ENCODE assay signal across 8 cellular contexts in the genomic region with DNA sequence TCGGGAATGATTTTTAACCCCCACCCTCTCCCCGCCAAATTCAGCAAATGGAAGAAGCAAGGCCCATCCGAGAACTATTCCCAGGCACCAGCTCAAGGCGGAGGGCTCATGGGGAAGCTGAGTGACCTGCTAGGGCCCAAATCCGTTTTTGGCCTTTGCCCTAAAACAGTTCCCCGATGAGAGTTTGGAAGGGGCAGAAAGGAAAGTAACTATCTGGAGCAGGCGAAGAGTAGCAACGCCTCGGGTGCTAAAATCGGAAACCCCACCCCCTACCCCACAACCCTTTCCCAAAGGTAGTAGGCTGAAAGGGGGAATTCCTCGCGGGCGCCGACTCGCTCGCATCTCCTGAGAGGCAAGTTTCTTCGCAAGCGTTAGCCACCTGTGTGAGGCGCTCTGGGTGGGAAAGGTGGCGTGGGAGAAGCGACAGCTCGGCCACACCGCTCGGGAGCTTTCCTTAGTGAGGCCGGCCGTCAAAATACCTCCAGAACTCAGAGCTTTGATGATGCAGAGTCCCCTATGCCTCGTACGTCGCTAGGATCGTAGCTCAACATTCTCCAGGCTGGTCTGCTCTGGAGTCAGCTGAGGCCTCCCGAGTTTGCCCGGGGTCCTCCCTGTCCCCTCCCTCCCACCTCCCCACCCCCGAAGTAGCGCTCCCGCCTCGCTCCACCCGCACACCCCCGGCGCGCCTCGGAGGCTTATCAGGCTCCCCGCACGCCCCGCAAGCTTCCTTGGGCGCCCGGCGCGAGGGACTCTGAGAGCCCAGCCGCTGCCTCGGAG. TPM values are rescaled to one million over a fixed set of nuclear protein-coding genes. Genes with fewer than 3 reads are reported as not detected.
DNase-seq lines count a peak whose midpoint lies in the region; TF ChIP-seq lines count a peak whose summit lies in the region.

No MANE protein-coding gene starts in this region.

- H3K9me3 ChIP-seq in Peyer's patch (no peaks in the 10 kb centered on the region), esophagus squamous epithelium (no peaks in the 10 kb centered on the region), mucosa of rectum (ENCODE audit: control insufficient read depth in 2 of 2, low read length in 2 of 2) (no peaks in the 10 kb centered on the region), vagina (no peaks in the 10 kb centered on the region)

- H3K4me1 ChIP-seq in Peyer's patch = peaks cover 0 to 8% (median 0%) of the 10 kb centered on the region in 4 donors
- H3K4me1 ChIP-seq in esophagus squamous epithelium = peaks cover 4 to 28% (median 4%) of the 10 kb centered on the region in 3 donors
- H3K4me1 ChIP-seq in mucosa of rectum (ENCODE audit: control insufficient read depth in 2 of 2, insufficient read depth in 2 of 2, low read length in 2 of 2) = peaks cover 0 to 8% of the 10 kb centered on the region in 2 donors
- H3K4me1 ChIP-seq in vagina = peaks cover 7% of the 10 kb centered on the region

- in situ Hi-C loops in GM13976 (cut with MboI; ENCODE audit: low sequenced_read_pairs, unreplicated experiment) = no loop called here

- H3K27me3 ChIP-seq in Peyer's patch (no peaks in the 10 kb centered on the region), esophagus squamous epithelium (peaks cover 0 to 46% (median 1%) of the 10 kb centered on the region in 4 donors), mucosa of rectum (ENCODE audit: control insufficient read depth in 2 of 2, insufficient read depth in 2 of 2, low read length in 2 of 2) (peaks cover 8 to 10% of the 10 kb centered on the region in 2 donors), vagina (no peaks in the 10 kb centered on the region)

- TF ChIP-seq POLR2A in Peyer's patch (IDR thresholded peaks at IDR 0.05) = no peak
- TF ChIP-seq POLR2A in esophagus squamous epithelium (IDR thresholded peaks at IDR 0.05) = no peak
- no peak for TF ChIP-seq POLR2A in vagina (IDR thresholded peaks at IDR 0.05)

- peak; percentile 42 for DNase-seq in GM13976 (ENCODE audit: low spot score)
- peak in 2 of 3 donors; percentile 52 to 53 for DNase-seq in Peyer's patch
- DNase-seq in esophagus squamous epithelium (lab: John Stamatoyannopoulos, UW) = no peak
- DNase-seq in vagina (ENCODE audit: extremely low spot score in 2 of 2) = no peak
- no peak for DNase-seq in activated CD4-positive, CD25-positive, alpha-beta regulatory T cell treated with anti-CD3 and anti-CD28 coated beads, Interleukin-2, amount 50 U/mL, for 72 hours
- no peak for DNase-seq in GM20000 (ENCODE audit: low spot score)
- no peak for DNase-seq in posterior vena cava (ENCODE audit: low spot score)

- H3K36me3 ChIP-seq in Peyer's patch = no peaks in the 10 kb centered on the region
- H3K36me3 ChIP-seq in esophagus squamous epithelium = no peaks in the 10 kb centered on the region
- H3K36me3 ChIP-seq in mucosa of rectum (ENCODE audit: control insufficient read depth in 2 of 2, insufficient read depth in 2 of 2, low read length in 2 of 2) = no peaks in the 10 kb centered on the region
- H3K36me3 ChIP-seq in vagina = no peaks in the 10 kb centered on the region

- H3K27ac ChIP-seq in Peyer's patch = peak overlapping the region; percentile 60 to 90 (median 74)
- peak overlapping the region; percentile 74 to 89 (median 88) for H3K27ac ChIP-seq in esophagus squamous epithelium
- peak overlapping the region; percentile 69 to 77 for H3K27ac ChIP-seq in mucosa of rectum (ENCODE audit: low read depth in 2 of 2, low read length in 2 of 2)
- H3K27ac ChIP-seq in vagina = peak overlapping the region; percentile 91

- 5 to 21% methylated on average over 10 to 23 of the region's 50 CpGs for WGBS in esophagus squamous epithelium, 2 donors

- intact Hi-C loops in esophagus squamous epithelium (cut with DNase I) (no loop called here), vagina (cut with DNase I) (no loop called here), posterior vena cava (cut with DNase I) (loop anchor here in 1 of 2 donors (10.0 kb wide), 1 partner anchor 351 kb away; no protein-coding TSS in a partner anchor)

- H3K9ac ChIP-seq in mucosa of rectum (ENCODE audit: low read depth in 1 of 2, low read length in 2 of 2) = peak overlapping the region; percentile 62 to 64

- H3K4me3 ChIP-seq in Peyer's patch = peak overlapping the region; percentile 32 to 71 (median 51)
- H3K4me3 ChIP-seq in esophagus squamous epithelium = peak overlapping the region; percentile 38 to 74 (median 60)
- H3K4me3 ChIP-seq in mucosa of rectum (ENCODE audit: low read length in 2 of 2) = peak overlapping the region; percentile 70 to 76
- H3K4me3 ChIP-seq in vagina = peak overlapping the region; percentile 60 to 76

- TF ChIP-seq CTCF in GM13976 (IDR thresholded peaks at IDR 0.05; ENCODE audit: borderline replicate concordance, control extremely low read depth, extremely low read depth, insufficient read depth, missing control alignments) (no peak), Peyer's patch (IDR thresholded peaks at IDR 0.05) (no peak), esophagus squamous epithelium (IDR thresholded peaks at IDR 0.05) (no peak), vagina (IDR thresholded peaks at IDR 0.05) (no peak), GM20000 (IDR thresholded peaks at IDR 0.05; ENCODE audit: extremely low read depth, missing control alignments) (no peak)

RNA-seq across cellular contexts. Expression of a gene that starts 0.6 kb away (rescaled TPM):
- total RNA-seq in Peyer's patch (10 to 100 TPM; 24.0 to 89.1 (median 45.7) TPM), esophagus squamous epithelium (10 to 100 TPM in 1 of 4 donors, 1 to 10 TPM in 3; 2.0 to 10.9 (median 3.8) TPM), vagina (17.9 TPM), posterior vena cava (10 to 100 TPM; 94.5 to 96.0 TPM)

Comparison
In these comparisons a context has a peak if more than half of its experiments do, and no peak if none do; other contexts are left out.
1. DNase-seq: peak in GM13976 (single experiment) and Peyer's patch (2 of 3); none in esophagus squamous epithelium (single experiment), vagina (0 of 2), activated CD4-positive, CD25-positive, alpha-beta regulatory T cell treated with anti-CD3 and anti-CD28 coated beads, Interleukin-2, amount 50 U/mL, for 72 hours (single experiment), GM20000 (single experiment) and posterior vena cava (single experiment).
2. Peak in every context shown above with its lines, with median percentiles within 50 percentile points of each other: H3K27ac ChIP-seq and H3K4me3 ChIP-seq.